Comparison of ENCODE assay signal across 8 cellular contexts in genomic region chr5:159098285-159099048, GRCh38. TPM values are rescaled to one million over a fixed set of nuclear protein-coding genes. Genes with fewer than 3 reads are reported as not detected.
DNase-seq lines count a peak whose midpoint lies in the region; ATAC-seq and TF ChIP-seq lines count a peak whose summit lies in the region.

No MANE protein-coding gene starts in this region.

- H3K9me2 ChIP-seq in GM23248 (ENCODE audit: insufficient read depth), result no peaks in the 10 kb centered on the region

- H3K4me3 ChIP-seq in GM23248, result peak overlapping the region; percentile 99
- H3K4me3 ChIP-seq in WI38 (ENCODE audit: low read depth, low read length), result peak overlapping the region; percentile 62
- H3K4me3 ChIP-seq in right cardiac atrium (ENCODE audit: low read length), result peak overlapping the region; percentile 69
- H3K4me3 ChIP-seq in smooth muscle cell, result peak overlapping the region; percentile 74

- 2 to 12% methylated on average over 8 of the region's 9 CpGs for WGBS in GM23248 (ENCODE audit: low coverage in 1 of 2, low lambda C conversion rate in 2 of 2, missing lambda C conversion rate in 2 of 2), 2 experiments
- 6% methylated on average over 8 of the region's 9 CpGs for WGBS in right cardiac atrium
- WGBS in smooth muscle cell (ENCODE audit: low lambda C conversion rate), result 18% methylated on average over 9 of the region's 9 CpGs

- H3K36me3 ChIP-seq in GM23248 (ENCODE audit: low read depth) (no peaks in the 10 kb centered on the region), smooth muscle cell (ENCODE audit: low read depth) (no peaks in the 10 kb centered on the region)

- H4K20me1 ChIP-seq in GM23248 (ENCODE audit: insufficient read depth), result no peaks in the 10 kb centered on the region
- H4K20me1 ChIP-seq in smooth muscle cell (ENCODE audit: low read depth), result peaks cover 9% of the 10 kb centered on the region

- DNase-seq in GM23248 (peak; percentile 38), right cardiac atrium (no peak), smooth muscle cell (lab: John Stamatoyannopoulos, UW; ENCODE audit: unreplicated experiment) (no peak), NCI-H748 (lab: John Stamatoyannopoulos, UW; ENCODE audit: unreplicated experiment) (no peak), dermis blood vessel endothelial cell (no peak), Kasumi-1 (lab: John Stamatoyannopoulos, UW) (no peak)

- peaks cover 24% of the 10 kb centered on the region for H3K4me1 ChIP-seq in GM23248 (ENCODE audit: insufficient read depth)
- H3K4me1 ChIP-seq in right cardiac atrium (ENCODE audit: control insufficient read depth, insufficient read depth, low read length), result no peaks in the 10 kb centered on the region
- H3K4me1 ChIP-seq in smooth muscle cell (ENCODE audit: low read depth), result peaks cover 25% of the 10 kb centered on the region

- peaks cover 32% of the 10 kb centered on the region for H3F3A ChIP-seq in GM23248 (ENCODE audit: insufficient read depth)
- H3F3A ChIP-seq in smooth muscle cell (ENCODE audit: low read depth), result no peaks in the 10 kb centered on the region

- no peak for TF ChIP-seq CTCF in WI38 (IDR thresholded peaks at IDR 0.05; ENCODE audit: low read depth, low read length)
- TF ChIP-seq CTCF in smooth muscle cell (IDR thresholded peaks at IDR 0.05; ENCODE audit: borderline replicate concordance, insufficient read depth, poor library complexity, severe bottlenecking), result no peak

- ATAC-seq in right cardiac atrium (peak in 1 of 2 donors; percentile 16), HG03457 (IDR thresholded peaks at IDR 0.05; ENCODE audit: unreplicated experiment) (no peak)

- H3K27ac ChIP-seq in GM23248, result peak overlapping the region; percentile 85
- peak overlapping the region; percentile 94 for H3K27ac ChIP-seq in right cardiac atrium (ENCODE audit: low read length)
- no peak overlapping the region for H3K27ac ChIP-seq in smooth muscle cell (ENCODE audit: low read depth)

- H3K9me3 ChIP-seq in GM23248 (ENCODE audit: low read depth) (no peaks in the 10 kb centered on the region), right cardiac atrium (ENCODE audit: control insufficient read depth, low read length) (no peaks in the 10 kb centered on the region), smooth muscle cell (replicated peaks; ENCODE audit: low read depth) (no peaks in the 10 kb centered on the region)

- H2AFZ ChIP-seq in GM23248, result peak overlapping the region; percentile 77
- peak overlapping the region; percentile 88 for H2AFZ ChIP-seq in smooth muscle cell (ENCODE audit: low read depth)

- no peaks in the 10 kb centered on the region for H3K27me3 ChIP-seq in GM23248 (replicated peaks; ENCODE audit: insufficient read depth)
- H3K27me3 ChIP-seq in right cardiac atrium (ENCODE audit: control insufficient read depth, insufficient read depth), result no peaks in the 10 kb centered on the region
- H3K27me3 ChIP-seq in smooth muscle cell (ENCODE audit: low read depth), result peaks cover 85% of the 10 kb centered on the region

- in situ Hi-C loops in GM23248 (cut with MboI), result no loop called here

- intact Hi-C loops in right cardiac atrium (cut with DNase I), result loop anchor here in 3 of 4 donors (5.0 to 10.0 kb wide), 5 partner anchors 36 to 401 kb away; no protein-coding TSS in a partner anchor

- peak overlapping the region; percentile 89 for H3K9ac ChIP-seq in GM23248
- H3K9ac ChIP-seq in smooth muscle cell (ENCODE audit: low read depth), result no peak overlapping the region

- H3K79me2 ChIP-seq in GM23248 (ENCODE audit: insufficient read depth), result peaks cover 56% of the 10 kb centered on the region
- H3K79me2 ChIP-seq in smooth muscle cell (ENCODE audit: low read depth), result no peaks in the 10 kb centered on the region

- H3K4me2 ChIP-seq in GM23248 (ENCODE audit: unreplicated experiment), result peak overlapping the region; percentile 97
- H3K4me2 ChIP-seq in smooth muscle cell, result peak overlapping the region; percentile 99

RNA-seq across cellular contexts. Expression of gene EBF1, which starts 1.2 kb away (rescaled TPM):
- 9.7 and 16.7 TPM in 2 replicates for total RNA-seq in GM23248 (2014; rRNA removed; shearing (Covaris generic))
- polyA plus RNA-seq in GM23248 (2016; fragmentation: Nextera tagmentation; extraction: Ambion mirVana) (27.5 and 32.1 TPM in 2 replicates), right cardiac atrium (7.6 TPM), smooth muscle cell (1.5 and 3.3 TPM in 2 replicates)
- total RNA-seq in right cardiac atrium (10 to 100 TPM; 15.5 to 20.0 (median 17.5) TPM), smooth muscle cell (1.6 and 2.3 TPM in 2 replicates), dermis blood vessel endothelial cell (3.6 and 4.4 TPM in 2 replicates)
